1 cellular context compared by ENCODE assay signal in the genomic region with DNA sequence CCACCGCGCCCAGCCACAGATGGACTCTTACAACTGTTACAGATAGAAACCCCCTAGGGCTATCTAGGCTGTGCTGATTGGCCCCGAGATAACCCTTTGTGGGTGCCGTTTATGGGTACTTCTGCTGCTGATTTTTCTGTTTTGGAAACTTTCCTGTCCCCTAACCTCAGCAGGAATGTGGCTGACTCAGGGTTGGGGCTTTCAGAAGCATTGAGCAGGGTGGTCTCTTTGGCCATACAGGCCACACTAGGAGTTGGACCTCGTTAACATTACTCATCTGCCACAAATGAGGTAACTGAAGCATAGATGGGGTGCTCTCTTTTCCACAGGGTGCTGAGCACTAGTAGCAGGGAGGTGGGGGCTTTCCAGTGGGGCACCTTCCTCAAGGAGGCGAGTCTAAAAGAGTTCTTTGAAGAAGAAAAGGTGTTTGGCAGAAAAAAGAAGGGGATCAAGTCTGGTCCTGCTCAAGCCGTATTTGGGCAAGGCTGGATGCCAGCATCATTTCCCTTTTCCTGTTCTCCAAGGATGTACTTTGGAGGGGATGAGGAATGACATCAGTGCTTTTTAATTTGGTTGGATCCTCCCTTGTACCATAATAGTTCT.
TF ChIP-seq lines count a peak whose summit lies in the region.

No MANE protein-coding gene starts in this region.

TF ChIP-seq in K562, 482 proteins besides CTCF, POLR2A, EP300 and RAD21 (continued from another document):
- TF ChIP-seq, protein P1, sequence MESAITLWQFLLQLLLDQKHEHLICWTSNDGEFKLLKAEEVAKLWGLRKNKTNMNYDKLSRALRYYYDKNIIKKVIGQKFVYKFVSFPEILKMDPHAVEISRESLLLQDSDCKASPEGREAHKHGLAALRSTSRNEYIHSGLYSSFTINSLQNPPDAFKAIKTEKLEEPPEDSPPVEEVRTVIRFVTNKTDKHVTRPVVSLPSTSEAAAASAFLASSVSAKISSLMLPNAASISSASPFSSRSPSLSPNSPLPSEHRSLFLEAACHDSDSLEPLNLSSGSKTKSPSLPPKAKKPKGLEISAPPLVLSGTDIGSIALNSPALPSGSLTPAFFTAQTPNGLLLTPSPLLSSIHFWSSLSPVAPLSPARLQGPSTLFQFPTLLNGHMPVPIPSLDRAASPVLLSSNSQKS (CRISPR knock-in tag; IDR thresholded peaks at IDR 0.05) = no peak
- TF ChIP-seq ETV5 (CRISPR knock-in tag; IDR thresholded peaks at IDR 0.05; ENCODE audit: low read depth) (no peak), ZNF408 (CRISPR knock-in tag; IDR thresholded peaks at IDR 0.05; ENCODE audit: low read depth) (no peak)
